ENCODE assay signal across 8 cellular contexts in genomic region chr6:14117158-14118090, GRCh38. TPM values are rescaled to one million over a fixed set of nuclear protein-coding genes. Genes with fewer than 3 reads are reported as not detected.
DNase-seq lines count a peak whose midpoint lies in the region; ATAC-seq and TF ChIP-seq lines count a peak whose summit lies in the region.

A gene with protein sequence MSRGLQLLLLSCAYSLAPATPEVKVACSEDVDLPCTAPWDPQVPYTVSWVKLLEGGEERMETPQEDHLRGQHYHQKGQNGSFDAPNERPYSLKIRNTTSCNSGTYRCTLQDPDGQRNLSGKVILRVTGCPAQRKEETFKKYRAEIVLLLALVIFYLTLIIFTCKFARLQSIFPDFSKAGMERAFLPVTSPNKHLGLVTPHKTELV (plus strand): TSS chr6:14117772. CDS start chr6:14117812, 40 bp downstream.

- peak within 1 kb of the TSS; percentile 43 for H3K4me3 ChIP-seq in lower leg skin (ENCODE audit: low read depth, poor library complexity, severe bottlenecking)

- H3K27ac Mint-ChIP-seq in activated CD4-positive, alpha-beta T cell treated with anti-CD3 and anti-CD28 coated beads, Interleukin-2, amount 10 ng/mL, durations not matched to agents 24 days and 14 days, result peak within 1 kb of the TSS; percentile 96
- H3K27ac Mint-ChIP-seq in dendritic cell treated with granulocyte-macrophage colony-stimulating factor and Interleukin-4, amounts not matched to agents 40 ng/mL and 50 ng/mL, for 4 days, result peak within 1 kb of the TSS; percentile 95

- peaks cover 39% of the 10 kb centered on the region for H3K36me3 Mint-ChIP-seq in activated CD4-positive, alpha-beta T cell treated with anti-CD3 and anti-CD28 coated beads, Interleukin-2, amount 10 ng/mL, durations not matched to agents 24 days and 14 days (ENCODE audit: low read depth)
- peaks cover 35% of the 10 kb centered on the region for H3K36me3 Mint-ChIP-seq in dendritic cell treated with granulocyte-macrophage colony-stimulating factor and Interleukin-4, amounts not matched to agents 40 ng/mL and 50 ng/mL, for 4 days (ENCODE audit: low read depth)

- H3K27me3 Mint-ChIP-seq in activated CD4-positive, alpha-beta T cell treated with anti-CD3 and anti-CD28 coated beads, Interleukin-2, amount 10 ng/mL, durations not matched to agents 24 days and 14 days, result peaks cover 8% of the 10 kb centered on the region
- no peaks in the 10 kb centered on the region for H3K27me3 Mint-ChIP-seq in dendritic cell treated with granulocyte-macrophage colony-stimulating factor and Interleukin-4, amounts not matched to agents 40 ng/mL and 50 ng/mL, for 4 days

- TF ChIP-seq CTCF in lower leg skin (IDR thresholded peaks at IDR 0.05), result no peak

- TF ChIP-seq POLR2A in lower leg skin (IDR thresholded peaks at IDR 0.05), result no peak

- DNase-seq in SHP77 (lab: John Stamatoyannopoulos, UW) (peak; percentile 10 to 23), SHP77 treated with DMSO at 0.1 percent for 48 hours (lab: John Stamatoyannopoulos, UW) (no peak), NCI-H226 (peak; percentile 47), lower leg skin (ENCODE audit: low spot score in 2 of 2) (peak in 1 of 2 donors; percentile 90)
- peak; percentile 95 for DNase-seq in activated CD4-positive, alpha-beta T cell treated with anti-CD3 and anti-CD28 coated beads, Interleukin-2, amount 10 ng/mL, durations not matched to agents 24 days and 14 days
- DNase-seq in stimulated activated CD4-positive, alpha-beta T cell treated with anti-CD3 and anti-CD28 coated beads, TNF-alpha, amount 100 ng/mL, for 1 hour (ENCODE audit: low read depth in 3 of 3, low spot score in 1 of 3), result peak; percentile 70 to 81 (median 79)

- WGBS in lower leg skin, 2 donors, result 1 to 5% methylated on average over 42 to 59 of the region's 106 CpGs

- peak within 1 kb of the TSS; percentile 89 for H3K4me3 Mint-ChIP-seq in activated CD4-positive, alpha-beta T cell treated with anti-CD3 and anti-CD28 coated beads, Interleukin-2, amount 10 ng/mL, durations not matched to agents 24 days and 14 days
- H3K4me3 Mint-ChIP-seq in dendritic cell treated with granulocyte-macrophage colony-stimulating factor and Interleukin-4, amounts not matched to agents 40 ng/mL and 50 ng/mL, for 4 days, result peak within 1 kb of the TSS; percentile 95

- peaks cover 39% of the 10 kb centered on the region for H3K4me1 Mint-ChIP-seq in activated CD4-positive, alpha-beta T cell treated with anti-CD3 and anti-CD28 coated beads, Interleukin-2, amount 10 ng/mL, durations not matched to agents 24 days and 14 days
- H3K4me1 Mint-ChIP-seq in dendritic cell treated with granulocyte-macrophage colony-stimulating factor and Interleukin-4, amounts not matched to agents 40 ng/mL and 50 ng/mL, for 4 days (ENCODE audit: low read depth), result peaks cover 36% of the 10 kb centered on the region

- ATAC-seq in HG02870 (IDR thresholded peaks at IDR 0.05; ENCODE audit: unreplicated experiment), result peak; percentile 43

- peaks cover 4% of the 10 kb centered on the region for H3K9me3 Mint-ChIP-seq in activated CD4-positive, alpha-beta T cell treated with anti-CD3 and anti-CD28 coated beads, Interleukin-2, amount 10 ng/mL, durations not matched to agents 24 days and 14 days
- H3K9me3 Mint-ChIP-seq in dendritic cell treated with granulocyte-macrophage colony-stimulating factor and Interleukin-4, amounts not matched to agents 40 ng/mL and 50 ng/mL, for 4 days, result no peaks in the 10 kb centered on the region

- intact Hi-C loops in activated CD4-positive, alpha-beta T cell treated with anti-CD3 and anti-CD28 coated beads, Interleukin-2, amount 10 ng/mL, durations not matched to agents 24 days and 14 days (cut with micrococcal nuclease), result loop anchor here (1.0 kb wide), 2 partner anchors 8 to 303 kb away; partner anchors contain the start of gene MCUR1
- intact Hi-C loops in dendritic cell treated with granulocyte-macrophage colony-stimulating factor and Interleukin-4, amounts not matched to agents 40 ng/mL and 50 ng/mL, for 4 days (cut with micrococcal nuclease), result loop anchor here (1.0 kb wide), 1 partner anchor 8 kb away; no protein-coding TSS in a partner anchor
- intact Hi-C loops in lower leg skin (cut with DNase I; ENCODE audit: low total_unique reads), result no loop called here

RNA-seq across cellular contexts. Expression of the gene that starts here (rescaled TPM):
- total RNA-seq in activated CD4-positive, alpha-beta T cell treated with anti-CD3 and anti-CD28 coated beads, Interleukin-2, amount 10 ng/mL, durations not matched to agents 24 days and 14 days, result 80.2 and 84.8 TPM in 2 replicates
- total RNA-seq in lower leg skin, result 1 to 10 TPM; 2.2 to 4.4 (median 3.4) TPM

Comparison
In these comparisons a context has a peak if more than half of its experiments do, and no peak if none do; other contexts are left out.
1. RNA of the gene that starts here (total RNA-seq): 80.2 to 84.8 TPM in activated CD4-positive, alpha-beta T cell treated with anti-CD3 and anti-CD28 coated beads, Interleukin-2, amount 10 ng/mL, durations not matched to agents 24 days and 14 days; 2.2 to 4.4 TPM in lower leg skin; every median in the first group is over 10 times any median in the second.